ENCODE assay signal across 15 cellular contexts in genomic region chr22:27193636-27194035, GRCh38.
DNase-seq lines count a peak whose midpoint lies in the region; ATAC-seq and TF ChIP-seq lines count a peak whose summit lies in the region.
"Had no signal": no experiment of that assay in that cellular context is flagged by ENCODE, and none has a peak within 500 bp of the region (broad histone marks: within the 10 kb centered on the region; RNA-seq: fewer than 3 reads in every experiment).

No MANE protein-coding gene starts in this region.

- BruUV-seq in Calu3 (replicated peaks; lab: Mats Ljungman, UMichigan) (no TSS peak), PC-9 (replicated peaks; lab: Mats Ljungman, UMichigan) (no TSS peak)

- DNase-seq in Calu3 = no peak
- no peak for DNase-seq in PC-9
- no peak for DNase-seq in epithelial cell of prostate (ENCODE audit: low read depth, low spot score)
- DNase-seq in type B pancreatic cell (ENCODE audit: extremely low spot score, unreplicated experiment) = no peak
- no peak for DNase-seq in GM10266 (ENCODE audit: extremely low spot score)
- no peak for DNase-seq in NAMALWA (ENCODE audit: low spot score)
- DNase-seq: BE2C; CD4-positive, alpha-beta memory T cell; COR-L47; GM23248; H7 had no signal

- peaks cover 25% of the 10 kb centered on the region for H3K4me1 ChIP-seq in PC-9 (replicated peaks; ENCODE audit: insufficient read depth)
- H3K4me1 ChIP-seq: BE2C had no signal

- no peak for ATAC-seq in HG02759 (IDR thresholded peaks at IDR 0.05; ENCODE audit: unreplicated experiment)
- ATAC-seq: GM12878 had no signal

- intact Hi-C loops in Calu3 (cut with micrococcal nuclease; ENCODE audit: unreplicated experiment) (no loop called here), PC-9 (cut with micrococcal nuclease; ENCODE audit: unreplicated experiment) (loop anchor here (1.0 kb wide), 1 partner anchor 80 kb away; no protein-coding TSS in a partner anchor)

- H2AFZ ChIP-seq in PC-9 = no peak overlapping the region
- H2AFZ ChIP-seq: GM23248 had no signal

- H3K4me2 ChIP-seq in PC-9 = peak overlapping the region; percentile 57

- peaks cover 12% of the 10 kb centered on the region; the same call in 1 of the 2 replicates for H3F3A ChIP-seq in PC-9 (ENCODE audit: insufficient read depth, low read depth)

- H4K20me1 ChIP-seq in PC-9 (ENCODE audit: insufficient read depth) = no peaks in the 10 kb centered on the region

- H3K27ac Mint-ChIP-seq in Calu3 (ENCODE audit: unreplicated experiment) (peak overlapping the region; percentile 30), type B pancreatic cell (peak overlapping the region; percentile 86)
- H3K27ac Mint-ChIP-seq: CD4-positive, alpha-beta memory T cell; IgD-negative memory B cell had no signal

- no peaks in the 10 kb centered on the region for H3K9me2 ChIP-seq in PC-9 (ENCODE audit: insufficient read depth)

- no peak for TF ChIP-seq CTCF in Calu3 (IDR thresholded peaks at IDR 0.05; ENCODE audit: unreplicated experiment)
- TF ChIP-seq CTCF in PC-9 (conservative IDR thresholded peaks at IDR 0.05) = no peak
- no peak for TF ChIP-seq CTCF in type B pancreatic cell (conservative IDR thresholded peaks at IDR 0.05)
- TF ChIP-seq CTCF in GM10266 (IDR thresholded peaks at IDR 0.05; ENCODE audit: control insufficient read depth, insufficient read depth, low read depth, missing control alignments) = no peak

- peak overlapping the region; percentile 11 for H3K4me3 Mint-ChIP-seq in Calu3 (ENCODE audit: low read depth, unreplicated experiment)
- H3K4me3 Mint-ChIP-seq in type B pancreatic cell = no peak overlapping the region
- H3K4me3 Mint-ChIP-seq: IgD-negative memory B cell had no signal

- H3K4me1 Mint-ChIP-seq in Calu3 (ENCODE audit: low read depth, unreplicated experiment) = peaks cover 11% of the 10 kb centered on the region
- peaks cover 6% of the 10 kb centered on the region for H3K4me1 Mint-ChIP-seq in type B pancreatic cell (ENCODE audit: unreplicated experiment)
- H3K4me1 Mint-ChIP-seq: CD4-positive, alpha-beta memory T cell; IgD-negative memory B cell had no signal

- H3K9me3 Mint-ChIP-seq in Calu3 (ENCODE audit: low read depth, unreplicated experiment) (no peaks in the 10 kb centered on the region), type B pancreatic cell (peaks cover 7% of the 10 kb centered on the region)

- H3K4me3 ChIP-seq in PC-9 = no peak overlapping the region
- H3K4me3 ChIP-seq: GM12878, GM23248 had no signal

- POLR2A ChIA-PET in PC-9 (lab: Charles Lee; ENCODE audit: unreplicated experiment) = no interaction called here

- H3K9me3 ChIP-seq in PC-9 (ENCODE audit: insufficient read depth, low read depth) = peaks cover 8% of the 10 kb centered on the region; the same call in 1 of the 2 replicates
- H3K9me3 ChIP-seq: BE2C had no signal

- CTCF ChIA-PET in Calu3 (lab: Charles Lee) (no interaction called here), PC-9 (lab: Charles Lee) (no interaction called here)

- no peaks in the 10 kb centered on the region for H3K79me2 ChIP-seq in PC-9 (ENCODE audit: low read depth)

- no peaks in the 10 kb centered on the region for H3K27me3 ChIP-seq in PC-9 (ENCODE audit: insufficient read depth, low read depth)
- H3K27me3 ChIP-seq: BE2C had no signal

- peak overlapping the region; percentile 66 for H3K27ac ChIP-seq in PC-9
- H3K27ac ChIP-seq in epithelial cell of prostate = peak overlapping the region; percentile 10
- H3K27ac ChIP-seq: C4-2B, GM23248 had no signal

- H3K36me3 Mint-ChIP-seq in Calu3 (ENCODE audit: insufficient read depth, unreplicated experiment) (peaks cover 8% of the 10 kb centered on the region), type B pancreatic cell (peaks cover 4% of the 10 kb centered on the region)

- no peaks in the 10 kb centered on the region for H3K27me3 Mint-ChIP-seq in Calu3 (ENCODE audit: unreplicated experiment)
- H3K27me3 Mint-ChIP-seq in type B pancreatic cell = peaks cover 8% of the 10 kb centered on the region

- H3K36me3 ChIP-seq in PC-9 (ENCODE audit: low read depth) = no peaks in the 10 kb centered on the region
- H3K36me3 ChIP-seq: BE2C had no signal
